ENCODE assay signal across 15 cellular contexts in the genomic region with DNA sequence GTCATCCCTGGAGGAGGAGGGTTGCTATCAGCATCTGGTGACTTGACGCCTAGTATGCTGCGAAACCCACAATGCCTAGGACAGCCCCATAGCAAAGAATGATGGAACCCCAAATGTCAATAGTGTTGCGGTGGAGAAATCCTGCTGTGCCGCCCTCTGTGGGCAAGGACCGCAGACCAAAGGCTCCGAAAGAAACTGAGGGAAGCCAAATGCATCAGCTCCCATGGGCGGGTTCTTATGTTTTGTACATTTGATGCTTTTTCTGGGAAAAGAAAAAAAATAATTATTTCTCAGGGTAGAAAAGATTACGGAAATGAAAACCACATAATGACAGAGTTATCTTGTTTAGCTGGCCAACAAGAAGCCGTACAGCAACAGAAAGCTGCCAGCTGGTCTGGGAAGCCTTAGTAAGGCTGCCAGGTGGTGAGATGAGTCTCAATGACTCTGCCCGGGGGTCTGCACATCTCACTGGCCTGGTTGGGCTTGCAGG.
DNase-seq lines count a peak whose midpoint lies in the region; ATAC-seq and TF ChIP-seq lines count a peak whose summit lies in the region.
"Had no signal": no experiment of that assay in that cellular context is flagged by ENCODE, and none has a peak within 500 bp of the region (broad histone marks: within the 10 kb centered on the region; RNA-seq: fewer than 3 reads in every experiment).

No MANE protein-coding gene starts in this region.

- peaks cover 2% of the 10 kb centered on the region for H3K4me1 Mint-ChIP-seq in T-helper 17 cell
- peaks cover 17% of the 10 kb centered on the region for H3K4me1 Mint-ChIP-seq in stimulated activated naive CD8-positive, alpha-beta T cell treated with anti-CD3 and anti-CD28 coated beads, Interleukin-15, amount 100 ng/mL, for 72 hours
- H3K4me1 Mint-ChIP-seq: stimulated activated memory B cell treated with anti-CD40 and anti-IgM and Interleukin-4, amounts not matched to agents 10 μg/mL and 1 μg/mL and 100 μg/mL, for 72 hours had no signal

- H3K36me3 Mint-ChIP-seq in T-helper 17 cell (ENCODE audit: low read depth): no peaks in the 10 kb centered on the region
- H3K36me3 Mint-ChIP-seq: stimulated activated memory B cell treated with anti-CD40 and anti-IgM and Interleukin-4, amounts not matched to agents 10 μg/mL and 1 μg/mL and 100 μg/mL, for 72 hours had no signal

- H3K4me3 ChIP-seq in left ventricle myocardium inferior: no peak overlapping the region
- H3K4me3 ChIP-seq in choroid plexus epithelial cell (ENCODE audit: low read depth, low read length): no peak overlapping the region
- H3K4me3 ChIP-seq: K562, Peyer's patch had no signal

- H3K9me3 Mint-ChIP-seq in stimulated activated naive CD8-positive, alpha-beta T cell treated with anti-CD3 and anti-CD28 coated beads, Interleukin-15, amount 100 ng/mL, for 72 hours: no peaks in the 10 kb centered on the region
- H3K9me3 Mint-ChIP-seq: stimulated activated memory B cell treated with anti-CD40 and anti-IgM and Interleukin-4, amounts not matched to agents 10 μg/mL and 1 μg/mL and 100 μg/mL, for 72 hours had no signal

- DNase-seq in cardiac septum (ENCODE audit: low spot score) (peak; percentile 41), left ventricle myocardium inferior (no peak), T-helper 17 cell (no peak), choroid plexus epithelial cell (ENCODE audit: low read depth) (peak; percentile 16), NCI-H82 treated with DMSO at 0.1 percent for 48 hours (lab: John Stamatoyannopoulos, UW; ENCODE audit: unreplicated experiment) (no peak), HuH-7.5 (ENCODE audit: low spot score) (no peak), GM20000 (ENCODE audit: low spot score) (no peak)
- DNase-seq in stimulated activated naive CD8-positive, alpha-beta T cell treated with anti-CD3 and anti-CD28 coated beads, Interleukin-15, amount 100 ng/mL, for 72 hours: peak; percentile 3 to 66
- DNase-seq: COR-L47, NCI-H1092 treated with DMSO at 0.1 percent for 48 hours, NCI-H748 treated with DMSO at 0.1 percent for 48 hours, Peyer's patch had no signal

- peak overlapping the region; percentile 69 for H3K27ac Mint-ChIP-seq in T-helper 17 cell
- H3K27ac Mint-ChIP-seq in stimulated activated naive CD8-positive, alpha-beta T cell treated with anti-CD3 and anti-CD28 coated beads, Interleukin-15, amount 100 ng/mL, for 72 hours: peak overlapping the region; percentile 8 to 90
- H3K27ac Mint-ChIP-seq: stimulated activated memory B cell treated with anti-CD40 and anti-IgM and Interleukin-4, amounts not matched to agents 10 μg/mL and 1 μg/mL and 100 μg/mL, for 72 hours had no signal

- H3K4me3 Mint-ChIP-seq in T-helper 17 cell: no peak overlapping the region
- H3K4me3 Mint-ChIP-seq in stimulated activated naive CD8-positive, alpha-beta T cell treated with anti-CD3 and anti-CD28 coated beads, Interleukin-15, amount 100 ng/mL, for 72 hours: peak overlapping the region; percentile 59 to 69
- H3K4me3 Mint-ChIP-seq: stimulated activated memory B cell treated with anti-CD40 and anti-IgM and Interleukin-4, amounts not matched to agents 10 μg/mL and 1 μg/mL and 100 μg/mL, for 72 hours had no signal

- H3K36me3 ChIP-seq in left ventricle myocardium inferior: no peaks in the 10 kb centered on the region
- H3K36me3 ChIP-seq: Peyer's patch had no signal

- H3K27me3 Mint-ChIP-seq in T-helper 17 cell: peaks cover 6% of the 10 kb centered on the region
- H3K27me3 Mint-ChIP-seq in stimulated activated naive CD8-positive, alpha-beta T cell treated with anti-CD3 and anti-CD28 coated beads, Interleukin-15, amount 100 ng/mL, for 72 hours: no peaks in the 10 kb centered on the region

- H3K9me3 ChIP-seq in left ventricle myocardium inferior (replicated peaks) (no peaks in the 10 kb centered on the region), T-helper 17 cell (ENCODE audit: control insufficient read depth, low read length, poor library complexity, severe bottlenecking) (no peaks in the 10 kb centered on the region)
- H3K9me3 ChIP-seq: Peyer's patch had no signal

- no peaks in the 10 kb centered on the region for H3K27me3 ChIP-seq in left ventricle myocardium inferior (ENCODE audit: low read depth)
- H3K27me3 ChIP-seq: Peyer's patch had no signal

- intact Hi-C loops in cardiac septum (cut with DNase I): no loop called here
- intact Hi-C loops in left ventricle myocardium inferior (cut with micrococcal nuclease): no loop called here

- no peaks in the 10 kb centered on the region for H3K4me1 ChIP-seq in left ventricle myocardium inferior
- H3K4me1 ChIP-seq: parathyroid adenoma, Peyer's patch had no signal

- TF ChIP-seq CTCF in left ventricle myocardium inferior (IDR thresholded peaks at IDR 0.05; ENCODE audit: borderline replicate concordance) (no peak), choroid plexus epithelial cell (conservative IDR thresholded peaks at IDR 0.05; ENCODE audit: low read depth, low read length) (no peak), GM20000 (IDR thresholded peaks at IDR 0.05; ENCODE audit: extremely low read depth, missing control alignments) (no peak)

- ATAC-seq in T-helper 17 cell: no peak
- ATAC-seq in stimulated activated naive CD8-positive, alpha-beta T cell treated with anti-CD3 and anti-CD28 coated beads, Interleukin-15, amount 100 ng/mL, for 72 hours: peak; percentile 89
- ATAC-seq: K562; stimulated activated memory B cell treated with anti-CD40 and anti-IgM and Interleukin-4, amounts not matched to agents 10 μg/mL and 1 μg/mL and 100 μg/mL, for 72 hours had no signal

- no peak overlapping the region for H3K27ac ChIP-seq in left ventricle myocardium inferior (replicated peaks)
- H3K27ac ChIP-seq: parathyroid adenoma, Peyer's patch had no signal

Comparison
In these comparisons a context has a peak if more than half of its experiments do, and no peak if none do; other contexts are left out.
1. DNase-seq: peak in cardiac septum (single experiment), choroid plexus epithelial cell (single experiment) and stimulated activated naive CD8-positive, alpha-beta T cell treated with anti-CD3 and anti-CD28 coated beads, Interleukin-15, amount 100 ng/mL, for 72 hours (2 of 2); none in left ventricle myocardium inferior (single experiment), T-helper 17 cell (0 of 3), NCI-H82 treated with DMSO at 0.1 percent for 48 hours (single experiment), HuH-7.5 (single experiment) and GM20000 (single experiment).